8 cellular contexts compared by ENCODE assay signal in the genomic region with DNA sequence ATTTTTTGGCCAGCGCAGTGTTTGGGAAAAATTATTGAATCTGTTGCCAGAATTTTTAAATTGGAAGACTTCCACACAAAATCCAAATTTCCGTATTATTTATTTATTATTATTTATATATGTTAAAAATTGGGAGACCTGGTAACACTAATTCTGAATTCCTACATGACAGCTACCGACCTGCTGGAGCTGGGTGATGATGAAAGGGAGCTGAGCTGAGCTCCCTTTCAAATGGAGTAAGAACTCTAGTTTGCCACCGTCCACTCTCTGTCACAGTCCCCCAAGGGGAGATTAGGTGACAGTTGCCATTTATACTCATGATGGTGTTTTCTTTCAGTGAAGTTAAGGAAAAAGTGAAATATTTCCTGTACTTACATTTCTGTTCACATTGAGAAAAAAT. TPM values are rescaled to one million over a fixed set of nuclear protein-coding genes. Genes with fewer than 3 reads are reported as not detected.
DNase-seq lines count a peak whose midpoint lies in the region; TF ChIP-seq lines count a peak whose summit lies in the region.

No MANE protein-coding gene starts in this region.

- peaks cover 11% of the 10 kb centered on the region for H3K36me3 Mint-ChIP-seq in nephron progenitor cell (ENCODE audit: low read depth)

- H3K4me1 Mint-ChIP-seq in nephron progenitor cell: peaks cover 71% of the 10 kb centered on the region

- H3K27ac Mint-ChIP-seq in nephron progenitor cell: no peak overlapping the region

- peaks cover 7% of the 10 kb centered on the region for H3K9me3 Mint-ChIP-seq in nephron progenitor cell

- no peak for DNase-seq in BE2C
- DNase-seq in Jurkat, Clone E6-1 (ENCODE audit: low read depth, low spot score): no peak
- no peak for DNase-seq in colonic mucosa
- no peak for DNase-seq in nephron progenitor cell
- DNase-seq in amygdala (lab: John Stamatoyannopoulos, UW): no peak
- no peak for DNase-seq in UCSD-AML1 (lab: John Stamatoyannopoulos, UW; ENCODE audit: unreplicated experiment)
- DNase-seq in T1000 (lab: John Stamatoyannopoulos, UW): no peak
- no peak for DNase-seq in mucosa of gallbladder (ENCODE audit: low spot score)

- peaks cover 41% of the 10 kb centered on the region for H3K27me3 Mint-ChIP-seq in nephron progenitor cell (ENCODE audit: low read depth, poor library complexity)

- H3K27me3 ChIP-seq in BE2C: no peaks in the 10 kb centered on the region
- no peaks in the 10 kb centered on the region for H3K27me3 ChIP-seq in colonic mucosa

- H3K36me3 ChIP-seq in BE2C: no peaks in the 10 kb centered on the region
- no peaks in the 10 kb centered on the region for H3K36me3 ChIP-seq in colonic mucosa

- H3K4me3 Mint-ChIP-seq in nephron progenitor cell: peak overlapping the region; percentile 95

- peak overlapping the region; percentile 84 to 96 for H3K9ac ChIP-seq in colonic mucosa (ENCODE audit: low read depth in 2 of 2, low read length in 2 of 2)

- H3K4me1 ChIP-seq in BE2C (no peaks in the 10 kb centered on the region), colonic mucosa (peaks cover 9% of the 10 kb centered on the region)

- H3K27ac ChIP-seq in colonic mucosa: no peak overlapping the region

- H3K4me3 ChIP-seq in BE2C (ENCODE audit: low read depth, low read length): peak overlapping the region; percentile 93
- H3K4me3 ChIP-seq in Jurkat, Clone E6-1 (ENCODE audit: low read length): peak overlapping the region; percentile 67
- peak overlapping the region; percentile 58 for H3K4me3 ChIP-seq in colonic mucosa

- no peaks in the 10 kb centered on the region for H3K9me3 ChIP-seq in BE2C
- no peaks in the 10 kb centered on the region for H3K9me3 ChIP-seq in colonic mucosa

- intact Hi-C loops in colonic mucosa (cut with DNase I): no loop called here

- TF ChIP-seq CTCF in BE2C (IDR thresholded peaks at IDR 0.05; ENCODE audit: low read depth, low read length) (no peak), colonic mucosa (IDR thresholded peaks at IDR 0.05) (no peak), nephron progenitor cell (IDR thresholded peaks at IDR 0.05) (no peak)

RNA-seq across cellular contexts. Expression of a gene that starts 1.4 kb away (rescaled TPM):
- polyA plus RNA-seq in BE2C (2012; ENCODE audit: insufficient read depth, insufficient read length, low read depth): 16.7 TPM
- 17.8 TPM for polyA plus RNA-seq in Jurkat, Clone E6-1 (2012; ENCODE audit: insufficient read depth, insufficient read length)
- total RNA-seq in colonic mucosa (10 to 100 TPM; 16.1 to 24.2 TPM), mucosa of gallbladder (52.0 TPM)
